14 cellular contexts compared by ENCODE assay signal in genomic region chr6:3333263-3333662, GRCh38.
A peak's percentile ranks its signal among the peaks of the same experiment; 100 is the strongest.
DNase-seq lines count a peak whose midpoint lies in the region; ATAC-seq and TF ChIP-seq lines count a peak whose summit lies in the region.
"Had no signal": no experiment of that assay in that cellular context is flagged by ENCODE, and none has a peak within 500 bp of the region (broad histone marks: within the 10 kb centered on the region; RNA-seq: fewer than 3 reads in every experiment).

No MANE protein-coding gene starts in this region.

- H2AFZ ChIP-seq in OCI-LY3 (ENCODE audit: low read depth, low read length) = no peak overlapping the region

- 86 to 90% (median 87%) methylated on average over 6 of the region's 6 CpGs for WGBS in ovary, 3 donors

- H3K4me1 ChIP-seq in OCI-LY3 (ENCODE audit: low read length) = peaks cover 53% of the 10 kb centered on the region
- H3K4me1 ChIP-seq in ovary (ENCODE audit: insufficient read depth) = peaks cover 3% of the 10 kb centered on the region
- H3K4me1 ChIP-seq: testis had no signal

- no peak for TF ChIP-seq POLR2A in ovary (IDR thresholded peaks at IDR 0.05)

- H3K9me3 Mint-ChIP-seq in activated T-cell treated with anti-CD3 and anti-CD28 coated beads, Interleukin-2, amount 50 U/mL, for 24 hours = no peaks in the 10 kb centered on the region
- H3K9me3 Mint-ChIP-seq: activated T-cell treated with anti-CD3 and anti-CD28 coated beads, Interleukin-2, amount 50 U/mL, for 72 hours had no signal

- H3K4me1 Mint-ChIP-seq in activated T-cell treated with anti-CD3 and anti-CD28 coated beads, Interleukin-2, amount 50 U/mL, for 24 hours (ENCODE audit: low read depth) = peaks cover 10% of the 10 kb centered on the region

- TF ChIP-seq CTCF in GM10266 (IDR thresholded peaks at IDR 0.05; ENCODE audit: control insufficient read depth, insufficient read depth, low read depth, missing control alignments) = no peak
- TF ChIP-seq CTCF in OCI-LY3 (IDR thresholded peaks at IDR 0.05; ENCODE audit: low read depth, low read length) = no peak
- no peak for TF ChIP-seq CTCF in ovary (IDR thresholded peaks at IDR 0.05)

- peak overlapping the region; percentile 3; the same call in 1 of the 2 replicates for H3K9ac ChIP-seq in OCI-LY3 (ENCODE audit: low read length)

- peak; percentile 58 for DNase-seq in GM10266 (ENCODE audit: extremely low spot score)
- no peak for DNase-seq in activated T-cell treated with anti-CD3 and anti-CD28 coated beads, Interleukin-2, amount 50 U/mL, for 24 hours
- DNase-seq in ovary = no peak
- DNase-seq: activated T-cell treated with anti-CD3 and anti-CD28 coated beads, Interleukin-2, amount 50 U/mL, for 72 hours; DMS79; hippocampal formation; right cardiac atrium; testis had no signal

- H4K20me1 ChIP-seq in OCI-LY3 (ENCODE audit: insufficient read depth, low read length) = no peaks in the 10 kb centered on the region

- H3K27me3 ChIP-seq in OCI-LY3 (ENCODE audit: low read depth, low read length) (no peaks in the 10 kb centered on the region), ovary (no peaks in the 10 kb centered on the region)
- H3K27me3 ChIP-seq: testis had no signal

- H3K27ac ChIP-seq in OCI-LY3 (ENCODE audit: low read length) = peak overlapping the region; percentile 43
- H3K27ac ChIP-seq in ovary = no peak overlapping the region
- H3K27ac ChIP-seq: testis had no signal

- H3K9me3 ChIP-seq in OCI-LY3 (ENCODE audit: insufficient read depth, low read length) = no peaks in the 10 kb centered on the region
- no peaks in the 10 kb centered on the region for H3K9me3 ChIP-seq in ovary
- H3K9me3 ChIP-seq: testis had no signal

- H3K27me3 Mint-ChIP-seq in activated T-cell treated with anti-CD3 and anti-CD28 coated beads, Interleukin-2, amount 50 U/mL, for 24 hours = no peaks in the 10 kb centered on the region

- no peaks in the 10 kb centered on the region for H3K79me2 ChIP-seq in OCI-LY3 (ENCODE audit: low read length)

- H3K4me3 ChIP-seq in OCI-LY3 (ENCODE audit: low read length) = peak overlapping the region; percentile 26
- no peak overlapping the region for H3K4me3 ChIP-seq in ovary
- H3K4me3 ChIP-seq: testis had no signal

- H3K36me3 ChIP-seq in OCI-LY3 (replicated peaks; ENCODE audit: low read depth, low read length) (no peaks in the 10 kb centered on the region), ovary (no peaks in the 10 kb centered on the region)

- no peaks in the 10 kb centered on the region for H3K36me3 Mint-ChIP-seq in activated T-cell treated with anti-CD3 and anti-CD28 coated beads, Interleukin-2, amount 50 U/mL, for 24 hours (ENCODE audit: low read depth)

- intact Hi-C loops in ovary (cut with DNase I) = no loop called here

- no peak for TF ChIP-seq EP300 in ovary (IDR thresholded peaks at IDR 0.05)

- no peak overlapping the region for H3K27ac Mint-ChIP-seq in activated T-cell treated with anti-CD3 and anti-CD28 coated beads, Interleukin-2, amount 50 U/mL, for 24 hours
- H3K27ac Mint-ChIP-seq: activated T-cell treated with anti-CD3 and anti-CD28 coated beads, Interleukin-2, amount 50 U/mL, for 72 hours had no signal

- H3K4me3 Mint-ChIP-seq in activated T-cell treated with anti-CD3 and anti-CD28 coated beads, Interleukin-2, amount 50 U/mL, for 24 hours = no peak overlapping the region
- H3K4me3 Mint-ChIP-seq: activated T-cell treated with anti-CD3 and anti-CD28 coated beads, Interleukin-2, amount 50 U/mL, for 72 hours had no signal

- H3K4me2 ChIP-seq in OCI-LY3 (ENCODE audit: low read length) = peak overlapping the region; percentile 57

- ATAC-seq in GM19395 (IDR thresholded peaks at IDR 0.05; ENCODE audit: unreplicated experiment) = peak; percentile 88
- ATAC-seq in HG02884 (IDR thresholded peaks at IDR 0.05; ENCODE audit: unreplicated experiment) = peak; percentile 66
- no peak for ATAC-seq in HG03196 (IDR thresholded peaks at IDR 0.05; ENCODE audit: unreplicated experiment)
- no peak for ATAC-seq in GM21423 (IDR thresholded peaks at IDR 0.05; ENCODE audit: unreplicated experiment)
- ATAC-seq: activated T-cell treated with anti-CD3 and anti-CD28 coated beads, Interleukin-2, amount 50 U/mL, for 72 hours; right cardiac atrium; Right ventricle myocardium inferior had no signal

Comparison
In these comparisons a context has a peak if more than half of its experiments do, and no peak if none do; other contexts are left out.
1. ATAC-seq: peak in GM19395 (single experiment) and HG02884 (single experiment); none in HG03196 (single experiment) and GM21423 (single experiment).